15 cellular contexts compared by ENCODE assay signal in the genomic region with DNA sequence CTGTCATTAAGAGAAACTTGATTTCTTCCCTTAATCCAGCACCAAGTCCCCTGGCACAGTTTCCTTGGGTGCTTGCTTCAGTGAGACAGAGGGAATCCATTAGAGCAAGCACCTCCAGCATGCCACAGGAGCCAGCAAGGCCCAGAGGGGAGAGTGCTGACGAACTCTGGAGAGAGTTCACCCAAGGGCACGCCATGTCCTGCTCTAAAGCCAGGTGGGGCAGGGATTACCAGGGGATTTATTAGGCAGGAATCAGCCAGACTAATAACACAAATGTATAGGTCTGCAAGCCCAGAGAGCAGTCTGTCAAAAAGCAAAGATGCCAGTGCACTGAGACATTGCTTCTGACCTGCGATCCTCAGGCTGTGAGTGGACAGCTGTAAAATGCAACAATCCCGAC.
DNase-seq lines count a peak whose midpoint lies in the region; ATAC-seq and TF ChIP-seq lines count a peak whose summit lies in the region.
"Had no signal": no experiment of that assay in that cellular context is flagged by ENCODE, and none has a peak within 500 bp of the region (broad histone marks: within the 10 kb centered on the region; RNA-seq: fewer than 3 reads in every experiment).

No MANE protein-coding gene starts in this region.

- H3K4me3 Mint-ChIP-seq in stimulated activated memory B cell treated with anti-CD40 and anti-IgM and Interleukin-4, amounts not matched to agents 10 μg/mL and 1 μg/mL and 100 μg/mL, for 72 hours, result no peak overlapping the region
- H3K4me3 Mint-ChIP-seq: CD4-positive, alpha-beta memory T cell had no signal

- H3K27ac ChIP-seq in RWPE2 (ENCODE audit: poor library complexity, severe bottlenecking), result no peak overlapping the region

- H3K4me1 Mint-ChIP-seq in stimulated activated memory B cell treated with anti-CD40 and anti-IgM and Interleukin-4, amounts not matched to agents 10 μg/mL and 1 μg/mL and 100 μg/mL, for 72 hours, result no peaks in the 10 kb centered on the region

- H3K4me1 ChIP-seq in RWPE2 (ENCODE audit: insufficient read depth, poor library complexity, severe bottlenecking), result no peaks in the 10 kb centered on the region

- no peaks in the 10 kb centered on the region for H3K27me3 ChIP-seq in RWPE2 (ENCODE audit: insufficient read depth, poor library complexity, severe bottlenecking)

- TF ChIP-seq CTCF in RWPE2 (IDR thresholded peaks at IDR 0.05; ENCODE audit: poor library complexity, severe bottlenecking), result no peak

- no peaks in the 10 kb centered on the region for H3K36me3 ChIP-seq in RWPE2 (ENCODE audit: low read depth)

- no peaks in the 10 kb centered on the region for H3K36me3 Mint-ChIP-seq in stimulated activated memory B cell treated with anti-CD40 and anti-IgM and Interleukin-4, amounts not matched to agents 10 μg/mL and 1 μg/mL and 100 μg/mL, for 72 hours
- H3K36me3 Mint-ChIP-seq: CD4-positive, alpha-beta memory T cell had no signal

- no peaks in the 10 kb centered on the region for H3K27me3 Mint-ChIP-seq in stimulated activated memory B cell treated with anti-CD40 and anti-IgM and Interleukin-4, amounts not matched to agents 10 μg/mL and 1 μg/mL and 100 μg/mL, for 72 hours

- no peaks in the 10 kb centered on the region for H3K9me3 ChIP-seq in RWPE2 (ENCODE audit: severe bottlenecking)

- ATAC-seq in RWPE2 (ENCODE audit: low read depth) (0 out of 3 replicates have a peak, but pooled peaks have one; percentile 12), HG03520 (IDR thresholded peaks at IDR 0.05; ENCODE audit: unreplicated experiment) (no peak), GM18867 (IDR thresholded peaks at IDR 0.05; ENCODE audit: unreplicated experiment) (no peak)
- peak; percentile 17 for ATAC-seq in stimulated activated memory B cell treated with anti-CD40 and anti-IgM and Interleukin-4, amounts not matched to agents 10 μg/mL and 1 μg/mL and 100 μg/mL, for 72 hours

- H3K27ac Mint-ChIP-seq in stimulated activated memory B cell treated with anti-CD40 and anti-IgM and Interleukin-4, amounts not matched to agents 10 μg/mL and 1 μg/mL and 100 μg/mL, for 72 hours, result no peak overlapping the region

- DNase-seq in NCI-H524 treated with DMSO at 0.1 percent for 48 hours (lab: John Stamatoyannopoulos, UW), result peak; percentile 61
- DNase-seq in RWPE2 (ENCODE audit: low spot score), result no peak
- DNase-seq in GDM1 (lab: John Stamatoyannopoulos, UW), result no peak
- DNase-seq: C1 segment of cervical spinal cord; CD4-positive, alpha-beta memory T cell; COR-L47; DMS 273 treated with DMSO at 0.1 percent for 48 hours; DMS79; EL; GF-D8; GOT3; HCEC 1CT had no signal

- no peaks in the 10 kb centered on the region for H3K9me3 Mint-ChIP-seq in stimulated activated memory B cell treated with anti-CD40 and anti-IgM and Interleukin-4, amounts not matched to agents 10 μg/mL and 1 μg/mL and 100 μg/mL, for 72 hours

- no peak overlapping the region for H3K4me3 ChIP-seq in RWPE2 (ENCODE audit: severe bottlenecking)

Comparison
In these comparisons a context has a peak if more than half of its experiments do, and no peak if none do; other contexts are left out.
1. ATAC-seq: peak in RWPE2 (single experiment) and stimulated activated memory B cell treated with anti-CD40 and anti-IgM and Interleukin-4, amounts not matched to agents 10 μg/mL and 1 μg/mL and 100 μg/mL, for 72 hours (single experiment); none in HG03520 (single experiment) and GM18867 (single experiment).